8 cellular contexts compared by ENCODE assay signal in genomic region chr19:1275260-1275975, GRCh38. TPM values are rescaled to one million over a fixed set of nuclear protein-coding genes. Genes with fewer than 3 reads are reported as not detected.
DNase-seq lines count a peak whose midpoint lies in the region; ATAC-seq and TF ChIP-seq lines count a peak whose summit lies in the region.

TSS of gene FAM174C (plus strand) at chr19:1275530. CDS start at chr19:1275550, 20 bp downstream.

- H3K27me3 ChIP-seq in Peyer's patch, result no peaks in the 10 kb centered on the region

- peak; percentile 70 for ATAC-seq in GM21786 (IDR thresholded peaks at IDR 0.05; ENCODE audit: unreplicated experiment)
- peak; percentile 80 for ATAC-seq in esophagus mucosa

- DNase-seq in DMS53 treated with DMSO at 0.1 percent for 48 hours (lab: John Stamatoyannopoulos, UW; ENCODE audit: unreplicated experiment) (peak; percentile 76), Peyer's patch (peak; percentile 97 to 98 (median 98)), myocyte (ENCODE audit: low read depth) (peak; percentile 96)
- peak; percentile 94 to 96 for DNase-seq in activated T-cell treated with anti-CD3 and anti-CD28 coated beads, Interleukin-2, amount 50 U/mL, for 48 hours
- peak; percentile 92 to 94 for DNase-seq in stimulated activated CD8-positive, alpha-beta memory T cell treated with anti-CD3 and anti-CD28 coated beads, Interleukin-7, amount 100 ng/mL, for 48 hours (ENCODE audit: extremely low read depth in 1 of 2, low read depth in 1 of 2)

- peak in 1 of 2 donors; percentile 93 for TF ChIP-seq POLR2A in Peyer's patch (IDR thresholded peaks at IDR 0.05)

- H3K27ac ChIP-seq in KOPT-K1 (ENCODE audit: low read depth, low read length, poor library complexity, severe bottlenecking) (peak within 1 kb of the TSS; percentile 96), Peyer's patch (peak within 1 kb of the TSS; percentile 95 to 100 (median 98))

- no peaks in the 10 kb centered on the region for H3K9me3 ChIP-seq in KOPT-K1 (ENCODE audit: insufficient read depth, low read length, poor library complexity, severe bottlenecking)
- H3K9me3 ChIP-seq in Peyer's patch, result no peaks in the 10 kb centered on the region

- H3K4me1 ChIP-seq in Peyer's patch, result peaks cover 0 to 66% (median 42%) of the 10 kb centered on the region in 4 donors

- H3K36me3 ChIP-seq in KOPT-K1 (ENCODE audit: insufficient read depth, low read length), result peaks cover 82% of the 10 kb centered on the region
- H3K36me3 ChIP-seq in Peyer's patch, result peaks cover 0 to 54% (median 0%) of the 10 kb centered on the region in 3 donors

- peak in 1 of 6 experiments; percentile 28 for TF ChIP-seq CTCF in Peyer's patch (IDR thresholded peaks at IDR 0.05)

- H3K4me3 ChIP-seq in Peyer's patch, result peak within 1 kb of the TSS; percentile 64 to 90 (median 87)

RNA-seq across cellular contexts. Expression of gene FAM174C, which starts in this region (rescaled TPM):
- 10 to 100 TPM; 39.6 to 87.7 (median 80.0) TPM for total RNA-seq in Peyer's patch
- 41.2 TPM for total RNA-seq in esophagus mucosa
- 33.8 and 55.3 TPM in 2 replicates for total RNA-seq in myocyte
- polyA plus RNA-seq in myocyte (2012), result 66.6 TPM

Comparison
In these comparisons a context has a peak if more than half of its experiments do, and no peak if none do; other contexts are left out.
1. Peak in every context shown above with its lines: DNase-seq, ATAC-seq, H3K4me3 ChIP-seq and H3K27ac ChIP-seq.